In the genomic region with DNA sequence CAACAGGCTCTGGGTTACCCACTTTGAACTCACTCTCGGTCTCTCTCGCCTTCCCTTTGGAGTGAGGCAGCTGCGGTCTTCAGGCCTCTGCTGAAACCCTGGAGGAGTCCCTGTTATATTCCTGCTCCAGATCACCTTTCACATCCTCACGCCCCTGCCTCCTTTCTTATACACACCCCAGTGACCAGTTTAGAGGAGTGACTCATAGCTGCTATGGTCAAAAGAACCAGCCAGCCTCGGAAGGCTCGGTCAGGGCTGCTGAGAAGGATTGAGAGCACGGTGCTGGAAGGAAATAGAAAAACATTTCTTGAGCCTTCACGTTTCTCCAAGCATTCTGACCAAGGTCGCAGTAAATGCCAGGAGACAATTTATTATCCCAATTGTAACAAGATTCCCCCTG, we compare ENCODE assay signal across 27 cellular contexts. TPM values are rescaled to one million over a fixed set of nuclear protein-coding genes. Genes with fewer than 3 reads are reported as not detected.
"Had no signal": no experiment of that assay in that cellular context is flagged by ENCODE, and none has a peak within 500 bp of the region (broad histone marks: within the 10 kb centered on the region; RNA-seq: fewer than 3 reads in every experiment).

No MANE protein-coding gene starts in this region.

- H3K27me3 Mint-ChIP-seq: activated naive CD4-positive, alpha-beta T cell treated with anti-CD3 and anti-CD28 coated beads, Interleukin-2, amount 50 U/mL, for 24 hours; stimulated activated naive CD8-positive, alpha-beta T cell treated with anti-CD3 and anti-CD28 coated beads, Interleukin-15, amount 100 ng/mL, for 72 hours had no signal

- DNase-seq: activated CD4-positive, alpha-beta T cell treated with anti-CD3 and anti-CD28 coated beads, Interleukin-2, amount 50 U/mL, for 1 hour; activated CD8-positive, alpha-beta memory T cell treated with anti-CD3 and anti-CD28 coated beads for 24 hours; activated CD8-positive, alpha-beta memory T cell treated with anti-CD3 and anti-CD28 coated beads, Interleukin-2, amount 50 U/mL, for 48 hours; activated effector memory CD4-positive, alpha-beta T cell treated with anti-CD3 and anti-CD28 coated beads, Interleukin-2, amount 50 U/mL, for 16 hours; activated T-cell treated with anti-CD3 and anti-CD28 coated beads, Interleukin-2, amount 50 U/mL, for 72 hours; dermis blood vessel endothelial cell; effector memory CD4-positive, alpha-beta T cell; heart right ventricle; lower lobe of right lung; right lobe of liver; small intestine; stimulated activated CD4-positive, alpha-beta T cell treated with anti-CD3 and anti-CD28 coated beads, Interleukin-15, amount 100 ng/mL, for 24 hours; stimulated activated CD4-positive, alpha-beta T cell treated with anti-CD3 and anti-CD28 coated beads, Interleukin-2, amount 100 ng/mL, for 48 hours; stimulated activated naive CD8-positive, alpha-beta T cell treated with anti-CD3 and anti-CD28 coated beads, Interleukin-15, amount 100 ng/mL, for 72 hours; T-helper 1 cell; T-helper 9 cell; transverse colon had no signal

- H3K4me3 Mint-ChIP-seq: activated naive CD4-positive, alpha-beta T cell treated with anti-CD3 and anti-CD28 coated beads, Interleukin-2, amount 50 U/mL, for 24 hours; activated T-cell treated with anti-CD3 and anti-CD28 coated beads, Interleukin-2, amount 50 U/mL, for 72 hours; mesothelial cell of epicardium; nephron; stimulated activated naive CD8-positive, alpha-beta T cell treated with anti-CD3 and anti-CD28 coated beads, Interleukin-15, amount 100 ng/mL, for 72 hours had no signal

- H3K27ac Mint-ChIP-seq: activated naive CD4-positive, alpha-beta T cell treated with anti-CD3 and anti-CD28 coated beads, Interleukin-2, amount 50 U/mL, for 24 hours; activated T-cell treated with anti-CD3 and anti-CD28 coated beads, Interleukin-2, amount 50 U/mL, for 72 hours; mesothelial cell of epicardium had no signal

- ATAC-seq: activated CD4-positive, CD25-positive, alpha-beta regulatory T cell treated with anti-CD3 and anti-CD28 coated beads, Interleukin-2, amount 50 U/mL, for 24 hours; activated T-cell treated with anti-CD3 and anti-CD28 coated beads, Interleukin-2, amount 50 U/mL, for 72 hours; gastroesophageal sphincter; heart right ventricle; lower lobe of right lung; right lobe of liver; stimulated activated naive CD8-positive, alpha-beta T cell treated with anti-CD3 and anti-CD28 coated beads, Interleukin-15, amount 100 ng/mL, for 72 hours had no signal

- H3K36me3 Mint-ChIP-seq: activated naive CD4-positive, alpha-beta T cell treated with anti-CD3 and anti-CD28 coated beads, Interleukin-2, amount 50 U/mL, for 24 hours; mesothelial cell of epicardium had no signal

- H3K9me3 Mint-ChIP-seq: activated naive CD4-positive, alpha-beta T cell treated with anti-CD3 and anti-CD28 coated beads, Interleukin-2, amount 50 U/mL, for 24 hours; nephron; stimulated activated naive CD8-positive, alpha-beta T cell treated with anti-CD3 and anti-CD28 coated beads, Interleukin-15, amount 100 ng/mL, for 72 hours had no signal

- H3K4me1 Mint-ChIP-seq: activated naive CD4-positive, alpha-beta T cell treated with anti-CD3 and anti-CD28 coated beads, Interleukin-2, amount 50 U/mL, for 24 hours; nephron; stimulated activated naive CD8-positive, alpha-beta T cell treated with anti-CD3 and anti-CD28 coated beads, Interleukin-15, amount 100 ng/mL, for 72 hours had no signal

RNA-seq across cellular contexts. Expression of a gene that starts 28.3 kb away (rescaled TPM):
- total RNA-seq: activated T-cell treated with anti-CD3 and anti-CD28 coated beads, Interleukin-2, amount 50 U/mL, for 72 hours; cardiac septum; dermis blood vessel endothelial cell; endothelial cell of umbilical vein; esophagus muscularis mucosa; heart right ventricle; omental fat pad; right lobe of liver; vagina had no signal
